In the genomic region with DNA sequence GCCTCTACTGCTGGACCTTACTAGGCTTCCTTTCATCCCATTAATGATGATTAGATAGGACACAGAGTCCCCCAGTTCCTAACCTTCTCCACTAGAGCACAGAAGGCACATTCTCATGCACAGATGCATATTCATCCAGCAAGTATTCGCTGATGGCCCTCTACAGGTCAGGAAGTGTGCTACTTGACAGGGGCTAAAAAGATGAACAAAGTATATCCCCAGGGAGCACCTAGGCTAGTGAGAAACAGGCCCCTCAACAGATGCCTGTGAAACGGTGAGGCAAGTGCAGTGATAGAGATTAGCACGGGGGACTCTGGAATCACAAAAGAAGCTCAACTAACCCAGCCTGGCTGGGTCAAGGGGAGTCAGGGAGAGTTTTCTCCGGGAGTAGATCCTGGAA, we compare ENCODE assay signal across 8 cellular contexts.
DNase-seq lines count a peak whose midpoint lies in the region; ATAC-seq and TF ChIP-seq lines count a peak whose summit lies in the region.

No MANE protein-coding gene starts in this region.

- no peaks in the 10 kb centered on the region for H3K36me3 Mint-ChIP-seq in Caco-2 (ENCODE audit: insufficient read depth, unreplicated experiment)
- no peaks in the 10 kb centered on the region for H3K36me3 Mint-ChIP-seq in activated T-helper 17 cell treated with anti-CD3 and anti-CD28 coated beads, Interleukin-2, amount 50 U/mL, for 72 hours (ENCODE audit: low read depth)

- H3K27ac ChIP-seq in OCI-LY7 (ENCODE audit: low read depth, low read length, poor library complexity, severe bottlenecking) (no peak overlapping the region), hepatocyte (no peak overlapping the region)

- 35% methylated on average over 4 of the region's 4 CpGs for WGBS in hepatocyte (ENCODE audit: low lambda C conversion rate, missing lambda C conversion rate)

- no peak overlapping the region for H3K27ac Mint-ChIP-seq in Caco-2 (ENCODE audit: unreplicated experiment)
- no peak overlapping the region for H3K27ac Mint-ChIP-seq in activated T-helper 17 cell treated with anti-CD3 and anti-CD28 coated beads, Interleukin-2, amount 50 U/mL, for 72 hours

- H2AFZ ChIP-seq in OCI-LY7 (ENCODE audit: low read length): no peak overlapping the region
- H2AFZ ChIP-seq in hepatocyte: no peak overlapping the region

- H3K4me2 ChIP-seq in OCI-LY7 (ENCODE audit: low read length) (no peak overlapping the region), hepatocyte (no peak overlapping the region)

- no peaks in the 10 kb centered on the region for H3K27me3 ChIP-seq in Caco-2 (replicated peaks; ENCODE audit: control insufficient read depth, insufficient read depth, low read length)
- no peaks in the 10 kb centered on the region for H3K27me3 ChIP-seq in H7 (ENCODE audit: control insufficient read depth, insufficient read depth, low read length)
- H3K27me3 ChIP-seq in hepatocyte: no peaks in the 10 kb centered on the region

- H3K4me1 ChIP-seq in Caco-2 (no peaks in the 10 kb centered on the region), OCI-LY7 (ENCODE audit: insufficient read depth, low read length, poor library complexity, severe bottlenecking) (peaks cover 19% of the 10 kb centered on the region), hepatocyte (ENCODE audit: insufficient read depth) (peaks cover 24% of the 10 kb centered on the region)

- DNase-seq in Caco-2 (peak; percentile 29 to 47), H7 (peak; percentile 55), OCI-LY7 (ENCODE audit: low spot score) (peak; percentile 63), hepatocyte (ENCODE audit: low spot score) (no peak), NCI-H1436 (lab: John Stamatoyannopoulos, UW) (no peak), NCI-H1436 treated with DMSO at 0.1 percent for 48 hours (lab: John Stamatoyannopoulos, UW) (no peak)

- H3K9me3 ChIP-seq in Caco-2: no peaks in the 10 kb centered on the region
- no peaks in the 10 kb centered on the region for H3K9me3 ChIP-seq in OCI-LY7 (ENCODE audit: low read length)
- no peaks in the 10 kb centered on the region for H3K9me3 ChIP-seq in hepatocyte (ENCODE audit: low read depth)

- BruUV-seq in Caco-2 (replicated peaks; lab: Mats Ljungman, UMichigan) (no TSS peak), OCI-LY7 (replicated peaks; lab: Mats Ljungman, UMichigan) (no TSS peak)

- H3K79me2 ChIP-seq in OCI-LY7 (ENCODE audit: insufficient read depth, low read depth, low read length) (no peaks in the 10 kb centered on the region), hepatocyte (peaks cover 7% of the 10 kb centered on the region)

- POLR2A ChIA-PET in Caco-2 (lab: Charles Lee): interaction anchor here (0.5 kb wide), 1 partner anchor 12 kb away, joined by 7 read pairs; no protein-coding TSS in a partner anchor
- POLR2A ChIA-PET in OCI-LY7 (lab: Charles Lee): no interaction called here

- H3K36me3 ChIP-seq in Caco-2 (ENCODE audit: control insufficient read depth, insufficient read depth, low read length) (no peaks in the 10 kb centered on the region), H7 (replicated peaks; ENCODE audit: control insufficient read depth, insufficient read depth, low read length) (no peaks in the 10 kb centered on the region), OCI-LY7 (ENCODE audit: insufficient read depth, low read length) (no peaks in the 10 kb centered on the region), hepatocyte (replicated peaks; ENCODE audit: insufficient read depth, low read depth) (no peaks in the 10 kb centered on the region)

- H3K4me3 Mint-ChIP-seq in Caco-2 (ENCODE audit: unreplicated experiment): no peak overlapping the region
- H3K4me3 Mint-ChIP-seq in activated T-helper 17 cell treated with anti-CD3 and anti-CD28 coated beads, Interleukin-2, amount 50 U/mL, for 72 hours: no peak overlapping the region

- H3K9me2 ChIP-seq in OCI-LY7 (ENCODE audit: insufficient read depth, low read length) (no peaks in the 10 kb centered on the region), hepatocyte (replicated peaks; ENCODE audit: insufficient read depth) (no peaks in the 10 kb centered on the region)

- peaks cover 6% of the 10 kb centered on the region for H3K4me1 Mint-ChIP-seq in Caco-2 (ENCODE audit: low read depth, unreplicated experiment)
- H3K4me1 Mint-ChIP-seq in activated T-helper 17 cell treated with anti-CD3 and anti-CD28 coated beads, Interleukin-2, amount 50 U/mL, for 72 hours: no peaks in the 10 kb centered on the region

- no peaks in the 10 kb centered on the region for H3K9me3 Mint-ChIP-seq in Caco-2 (ENCODE audit: unreplicated experiment)
- H3K9me3 Mint-ChIP-seq in activated T-helper 17 cell treated with anti-CD3 and anti-CD28 coated beads, Interleukin-2, amount 50 U/mL, for 72 hours: no peaks in the 10 kb centered on the region

- CTCF ChIA-PET in Caco-2 (lab: Charles Lee) (interaction anchor here (0.6 kb wide), 2 partner anchors 33 to 104 kb away, joined by 3 read pairs; no protein-coding TSS in a partner anchor), OCI-LY7 (lab: Charles Lee; ENCODE audit: unreplicated experiment) (no interaction called here)

- intact Hi-C loops in Caco-2 (cut with micrococcal nuclease; ENCODE audit: unreplicated experiment): no loop called here
- intact Hi-C loops in OCI-LY7 (cut with micrococcal nuclease; ENCODE audit: unreplicated experiment): no loop called here

- TF ChIP-seq CTCF in Caco-2 (IDR thresholded peaks at IDR 0.05; ENCODE audit: insufficient read depth in 1 of 2, low read depth in 1 of 2, low read length in 1 of 2, severe bottlenecking in 1 of 2, unreplicated experiment in 1 of 2) (peak; percentile 23 to 56), OCI-LY7 (conservative IDR thresholded peaks at IDR 0.05; ENCODE audit: low read length) (peak; percentile 69), hepatocyte (IDR thresholded peaks at IDR 0.05; ENCODE audit: poor library complexity) (peak; percentile 9)

- H4K20me1 ChIP-seq in OCI-LY7 (ENCODE audit: insufficient read depth, low read length): no peaks in the 10 kb centered on the region
- H4K20me1 ChIP-seq in hepatocyte (ENCODE audit: insufficient read depth, poor library complexity, severe bottlenecking): no peaks in the 10 kb centered on the region

- no peaks in the 10 kb centered on the region for H3K27me3 Mint-ChIP-seq in Caco-2 (ENCODE audit: insufficient read depth, unreplicated experiment)
- H3K27me3 Mint-ChIP-seq in activated T-helper 17 cell treated with anti-CD3 and anti-CD28 coated beads, Interleukin-2, amount 50 U/mL, for 72 hours: peaks cover 3% of the 10 kb centered on the region

- H3K4me3 ChIP-seq in Caco-2 (ENCODE audit: low read depth, low read length) (no peak overlapping the region), H7 (ENCODE audit: insufficient read depth, low read depth, low read length) (no peak overlapping the region), OCI-LY7 (ENCODE audit: low read depth, low read length, poor library complexity, severe bottlenecking) (no peak overlapping the region), hepatocyte (no peak overlapping the region)

- no peak for ATAC-seq in GM18520 (IDR thresholded peaks at IDR 0.05; ENCODE audit: unreplicated experiment)
- ATAC-seq in activated T-helper 17 cell treated with anti-CD3 and anti-CD28 coated beads, Interleukin-2, amount 50 U/mL, for 72 hours (replicated peaks): no peak

Comparison
In these comparisons a context has a peak if more than half of its experiments do, and no peak if none do; other contexts are left out.
1. DNase-seq: peak in Caco-2 (2 of 2), H7 (single experiment) and OCI-LY7 (single experiment); none in hepatocyte (single experiment), NCI-H1436 (single experiment) and NCI-H1436 treated with DMSO at 0.1 percent for 48 hours (single experiment).
2. CTCF ChIP-seq: peak in every context shown above with its lines; median percentile 69 in OCI-LY7; 40 in Caco-2; 9 in hepatocyte.